24 cellular contexts compared by ENCODE assay signal in the genomic region with DNA sequence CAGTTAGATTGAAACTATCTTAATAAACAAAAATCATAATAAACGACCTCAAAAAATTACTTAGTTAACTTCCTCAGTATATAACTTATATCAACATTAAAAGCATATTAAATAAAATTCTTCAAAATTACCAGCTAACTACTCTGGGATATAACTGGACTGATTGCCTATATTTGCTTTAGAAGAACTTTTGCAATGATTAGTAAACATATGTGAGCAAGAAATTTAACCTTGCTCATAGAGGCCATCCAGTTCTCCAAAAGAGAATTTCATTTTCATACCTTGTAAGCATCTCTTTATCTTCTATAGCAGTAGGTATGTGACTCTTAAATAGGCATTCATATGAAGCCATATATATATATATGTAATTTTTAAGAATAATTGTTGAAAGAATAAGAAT. TPM values are rescaled to one million over a fixed set of nuclear protein-coding genes. Genes with fewer than 3 reads are reported as not detected.
A peak's percentile ranks its signal among the peaks of the same experiment; 100 is the strongest.
DNase-seq lines count a peak whose midpoint lies in the region; ATAC-seq and TF ChIP-seq lines count a peak whose summit lies in the region.
"Had no signal": no experiment of that assay in that cellular context is flagged by ENCODE, and none has a peak within 500 bp of the region (broad histone marks: within the 10 kb centered on the region; RNA-seq: fewer than 3 reads in every experiment).

No MANE protein-coding gene starts in this region.

- no peak for ATAC-seq in stimulated activated naive CD8-positive, alpha-beta T cell treated with anti-CD3 and anti-CD28 coated beads, Interleukin-15, Interleukin-2, amounts not matched to agents 100 U/mL and 50 U/mL, for 24 hours
- no peak for ATAC-seq in activated CD8-positive, alpha-beta T cell treated with anti-CD3 and anti-CD28 coated beads for 36 hours
- ATAC-seq in lower lobe of right lung (no peak), HG03280 (IDR thresholded peaks at IDR 0.05; ENCODE audit: unreplicated experiment) (no peak), HG02642 (IDR thresholded peaks at IDR 0.05; ENCODE audit: poor library complexity, unreplicated experiment) (no peak)
- ATAC-seq: sciatic nerve had no signal

- no peak for DNase-seq in stimulated activated naive CD8-positive, alpha-beta T cell treated with anti-CD3 and anti-CD28 coated beads, Interleukin-15, Interleukin-2, amounts not matched to agents 100 U/mL and 50 U/mL, for 24 hours
- DNase-seq in activated CD8-positive, alpha-beta T cell treated with anti-CD3 and anti-CD28 coated beads for 36 hours, result no peak
- DNase-seq in lower lobe of right lung (no peak), NCI-H2081 treated with DMSO at 0.1 percent for 48 hours (lab: John Stamatoyannopoulos, UW) (no peak)
- DNase-seq: activated B cell treated with CpG ODN at 0.5 μM for 24 hours; activated CD8-positive, alpha-beta memory T cell treated with anti-CD3 and anti-CD28 coated beads for 24 hours; activated gamma-delta T cell treated with Interleukin-2 at 50 U/mL for 16 hours; aorta; central memory CD4-positive, alpha-beta T cell; foreskin fibroblast; islet precursor cell; Kasumi-1; NCI-H1092 treated with DMSO at 0.1 percent for 48 hours; NCI-H2029; SK-N-SH; T-helper 9 cell; testis had no signal

- H3K4me1 Mint-ChIP-seq in stimulated activated naive CD8-positive, alpha-beta T cell treated with anti-CD3 and anti-CD28 coated beads, Interleukin-15, Interleukin-2, amounts not matched to agents 100 ng/mL and 50 ng/mL, for 24 hours (ENCODE audit: low read depth), result peaks cover 86% of the 10 kb centered on the region
- peaks cover 77% of the 10 kb centered on the region for H3K4me1 Mint-ChIP-seq in activated CD8-positive, alpha-beta T cell treated with anti-CD3 and anti-CD28 coated beads for 36 hours (ENCODE audit: low read depth)

- intact Hi-C loops in activated CD8-positive, alpha-beta T cell treated with anti-CD3 and anti-CD28 coated beads for 36 hours (cut with micrococcal nuclease), result loop anchor here (10.0 kb wide), 1 partner anchor 151 kb away; no protein-coding TSS in a partner anchor
- intact Hi-C loops in lower lobe of right lung (cut with DNase I), result no loop called here

- no peak overlapping the region for H3K4me3 ChIP-seq in lower lobe of right lung
- H3K4me3 ChIP-seq: GM12878, hepatocyte, testis had no signal

- H3K27ac ChIP-seq in lower lobe of right lung, result peak overlapping the region; percentile 7
- H3K27ac ChIP-seq: hepatocyte, parathyroid adenoma, testis had no signal

- H3K36me3 Mint-ChIP-seq in stimulated activated naive CD8-positive, alpha-beta T cell treated with anti-CD3 and anti-CD28 coated beads, Interleukin-15, Interleukin-2, amounts not matched to agents 100 ng/mL and 50 ng/mL, for 24 hours (ENCODE audit: low read depth), result peaks cover 23% of the 10 kb centered on the region
- peaks cover 30% of the 10 kb centered on the region for H3K36me3 Mint-ChIP-seq in activated CD8-positive, alpha-beta T cell treated with anti-CD3 and anti-CD28 coated beads for 36 hours (ENCODE audit: low read depth)

- no peaks in the 10 kb centered on the region for H3K27me3 ChIP-seq in lower lobe of right lung (ENCODE audit: low read depth)
- H3K27me3 ChIP-seq: hepatocyte, testis had no signal

- H3K4me1 ChIP-seq in lower lobe of right lung, result peaks cover 77% of the 10 kb centered on the region
- H3K4me1 ChIP-seq: parathyroid adenoma had no signal

- peaks cover 4% of the 10 kb centered on the region for H3K36me3 ChIP-seq in lower lobe of right lung

- no peak for TF ChIP-seq CTCF in activated CD8-positive, alpha-beta T cell treated with anti-CD3 and anti-CD28 coated beads for 36 hours (IDR thresholded peaks at IDR 0.05)
- no peak for TF ChIP-seq CTCF in lower lobe of right lung (IDR thresholded peaks at IDR 0.05)

- H3K9me3 Mint-ChIP-seq in stimulated activated naive CD8-positive, alpha-beta T cell treated with anti-CD3 and anti-CD28 coated beads, Interleukin-15, Interleukin-2, amounts not matched to agents 100 ng/mL and 50 ng/mL, for 24 hours, result no peaks in the 10 kb centered on the region
- H3K9me3 Mint-ChIP-seq in activated CD8-positive, alpha-beta T cell treated with anti-CD3 and anti-CD28 coated beads for 36 hours, result no peaks in the 10 kb centered on the region
- H3K9me3 Mint-ChIP-seq: activated B cell treated with CpG ODN at 0.5 μM for 24 hours had no signal

- POLR2A ChIA-PET in activated CD8-positive, alpha-beta T cell treated with anti-CD3 and anti-CD28 coated beads for 36 hours (lab: Charles Lee), result no interaction called here

- H3K9me3 ChIP-seq in lower lobe of right lung, result no peaks in the 10 kb centered on the region
- H3K9me3 ChIP-seq: SK-N-SH, testis had no signal

- H3K27me3 Mint-ChIP-seq in stimulated activated naive CD8-positive, alpha-beta T cell treated with anti-CD3 and anti-CD28 coated beads, Interleukin-15, Interleukin-2, amounts not matched to agents 100 ng/mL and 50 ng/mL, for 24 hours, result no peaks in the 10 kb centered on the region
- H3K27me3 Mint-ChIP-seq in activated CD8-positive, alpha-beta T cell treated with anti-CD3 and anti-CD28 coated beads for 36 hours, result no peaks in the 10 kb centered on the region
- H3K27me3 Mint-ChIP-seq: activated B cell treated with CpG ODN at 0.5 μM for 24 hours had no signal

- H3K27ac Mint-ChIP-seq in stimulated activated naive CD8-positive, alpha-beta T cell treated with anti-CD3 and anti-CD28 coated beads, Interleukin-15, Interleukin-2, amounts not matched to agents 100 ng/mL and 50 ng/mL, for 24 hours, result peak overlapping the region; percentile 76
- H3K27ac Mint-ChIP-seq in activated CD8-positive, alpha-beta T cell treated with anti-CD3 and anti-CD28 coated beads for 36 hours, result peak overlapping the region; percentile 30

- CTCF ChIA-PET in activated CD8-positive, alpha-beta T cell treated with anti-CD3 and anti-CD28 coated beads for 36 hours (lab: Charles Lee), result interaction anchor here (0.9 to 1.4 kb wide), 2 partner anchors 9 to 10 kb away, joined by 3 to 4 read pairs; no protein-coding TSS in a partner anchor

- H3K4me3 Mint-ChIP-seq in stimulated activated naive CD8-positive, alpha-beta T cell treated with anti-CD3 and anti-CD28 coated beads, Interleukin-15, Interleukin-2, amounts not matched to agents 100 ng/mL and 50 ng/mL, for 24 hours, result no peak overlapping the region
- H3K4me3 Mint-ChIP-seq in activated CD8-positive, alpha-beta T cell treated with anti-CD3 and anti-CD28 coated beads for 36 hours, result no peak overlapping the region

RNA-seq across cellular contexts. Expression of a gene that starts 24.9 kb away (rescaled TPM):
- 100 to 1,000 TPM; 341 to 360 TPM for total RNA-seq in activated CD8-positive, alpha-beta T cell treated with anti-CD3 and anti-CD28 coated beads for 36 hours
- 235 TPM for total RNA-seq in lower lobe of right lung
